Comparison of ENCODE assay signal across 7 cellular contexts in genomic region chr11:2891291-2891690, GRCh38. TPM values are rescaled to one million over a fixed set of nuclear protein-coding genes. Genes with fewer than 3 reads are reported as not detected.
DNase-seq lines count a peak whose midpoint lies in the region; ATAC-seq lines count a peak whose summit lies in the region.

No MANE protein-coding gene starts in this region.

- H3K27me3 ChIP-seq in CD8-positive, alpha-beta memory T cell (ENCODE audit: insufficient read depth, low read length, poor library complexity, severe bottlenecking) = no peaks in the 10 kb centered on the region

- POLR2A ChIA-PET in CD8-positive, alpha-beta memory T cell (lab: Charles Lee) = interaction anchor here (1.4 to 2.4 kb wide), 2 partner anchors 359 to 424 kb away, joined by 4 to 13 read pairs; no protein-coding TSS in a partner anchor
- POLR2A ChIA-PET in naive thymus-derived CD8-positive, alpha-beta T cell (lab: Charles Lee) = interaction anchor here (1.5 to 3.4 kb wide), 3 partner anchors 11 to 358 kb away, joined by 4 to 31 read pairs (median 27); a partner anchor contains a TSS

- CTCF ChIA-PET in CD8-positive, alpha-beta memory T cell (lab: Charles Lee) = interaction anchor here (0.8 to 14.2 kb wide), 10 partner anchors 32 to 586 kb away, joined by 3 to 345 read pairs (median 8); partner anchors contain the start of gene PHLDA2

- H3K4me3 Mint-ChIP-seq in CD8-positive, alpha-beta memory T cell = peak overlapping the region in 4 of 7 donors; percentile 40 to 73 (median 67)
- H3K4me3 Mint-ChIP-seq in activated naive CD8-positive, alpha-beta T cell = peak overlapping the region; percentile 65
- peak overlapping the region in 8 of 10 donors; percentile 18 to 87 (median 73) for H3K4me3 Mint-ChIP-seq in naive thymus-derived CD8-positive, alpha-beta T cell

- H3K9me3 Mint-ChIP-seq in CD8-positive, alpha-beta memory T cell = no peaks in the 10 kb centered on the region
- H3K9me3 Mint-ChIP-seq in activated naive CD8-positive, alpha-beta T cell (ENCODE audit: low read depth) = no peaks in the 10 kb centered on the region
- no peaks in the 10 kb centered on the region for H3K9me3 Mint-ChIP-seq in naive thymus-derived CD8-positive, alpha-beta T cell

- H3K9me3 ChIP-seq in CD8-positive, alpha-beta memory T cell (ENCODE audit: low read length) = no peaks in the 10 kb centered on the region

- H3K4me1 Mint-ChIP-seq in CD8-positive, alpha-beta memory T cell = peaks cover 21 to 44% (median 34%) of the 10 kb centered on the region in 3 donors
- peaks cover 25% of the 10 kb centered on the region for H3K4me1 Mint-ChIP-seq in activated naive CD8-positive, alpha-beta T cell (ENCODE audit: low read depth)
- peaks cover 23 to 39% (median 38%) of the 10 kb centered on the region in 4 donors for H3K4me1 Mint-ChIP-seq in naive thymus-derived CD8-positive, alpha-beta T cell

- H3K27ac Mint-ChIP-seq in CD8-positive, alpha-beta memory T cell = peak overlapping the region in 2 of 8 donors; percentile 17 to 54
- no peak overlapping the region for H3K27ac Mint-ChIP-seq in activated naive CD8-positive, alpha-beta T cell
- peak overlapping the region in 6 of 10 donors; percentile 46 to 86 (median 69) for H3K27ac Mint-ChIP-seq in naive thymus-derived CD8-positive, alpha-beta T cell

- no peaks in the 10 kb centered on the region for H3K36me3 Mint-ChIP-seq in CD8-positive, alpha-beta memory T cell
- H3K36me3 Mint-ChIP-seq in activated naive CD8-positive, alpha-beta T cell = no peaks in the 10 kb centered on the region
- no peaks in the 10 kb centered on the region for H3K36me3 Mint-ChIP-seq in naive thymus-derived CD8-positive, alpha-beta T cell

- H3K27me3 Mint-ChIP-seq in CD8-positive, alpha-beta memory T cell = no peaks in the 10 kb centered on the region
- H3K27me3 Mint-ChIP-seq in activated naive CD8-positive, alpha-beta T cell = no peaks in the 10 kb centered on the region
- no peaks in the 10 kb centered on the region for H3K27me3 Mint-ChIP-seq in naive thymus-derived CD8-positive, alpha-beta T cell

- H3K27ac ChIP-seq in CD8-positive, alpha-beta memory T cell (ENCODE audit: low read depth, low read length) = peak overlapping the region; percentile 71

- no peaks in the 10 kb centered on the region for H3K36me3 ChIP-seq in CD8-positive, alpha-beta memory T cell (ENCODE audit: insufficient read depth, low read length)

- DNase-seq in CD8-positive, alpha-beta memory T cell = no peak
- DNase-seq in HT1080 (ENCODE audit: low read depth) (peak; percentile 19), SW480 (ENCODE audit: low spot score) (no peak), AG08395 (ENCODE audit: low spot score) (no peak)
- peak in 1 of 10 donors; percentile 9 for DNase-seq in naive thymus-derived CD8-positive, alpha-beta T cell

- peaks cover 37% of the 10 kb centered on the region for H3K4me1 ChIP-seq in CD8-positive, alpha-beta memory T cell (ENCODE audit: insufficient read depth, low read length)

- ATAC-seq in naive thymus-derived CD8-positive, alpha-beta T cell = peak in 1 of 2 donors; percentile 23
- ATAC-seq in GM19351 (IDR thresholded peaks at IDR 0.05; ENCODE audit: unreplicated experiment) = no peak

- peak overlapping the region; percentile 63 for H3K4me3 ChIP-seq in CD8-positive, alpha-beta memory T cell (ENCODE audit: low read length)

RNA-seq across cellular contexts. Expression of gene CDKN1C, which starts 5.7 kb away (rescaled TPM):
- total RNA-seq in CD8-positive, alpha-beta memory T cell = 1 to 10 TPM; 1.0 to 1.1 TPM
- polyA plus RNA-seq in CD8-positive, alpha-beta memory T cell = 0.49 TPM
- total RNA-seq in HT1080 (2014; rRNA removed; shearing (Covaris generic)) = 2.1 and 4.4 TPM in 2 replicates
- polyA plus RNA-seq in HT1080 (2015; cell fraction: cytosol; rRNA removed) = 0.86 and 1.7 TPM in 2 replicates
- polyA plus RNA-seq in HT1080 (2015; cell fraction: nucleus; rRNA removed) = 1.3 and 1.5 TPM in 2 replicates
- 1 to 10 TPM; 3.6 to 4.4 TPM for total RNA-seq in naive thymus-derived CD8-positive, alpha-beta T cell
- polyA plus RNA-seq in naive thymus-derived CD8-positive, alpha-beta T cell = under 1 TPM in 2 of 3 donors, not detected in 1; 0.27 to 0.34 TPM

RNA-seq across cellular contexts. Expression of gene PHLDA2, which starts 37.9 kb away (rescaled TPM):
- 1 to 10 TPM; 2.1 to 2.9 TPM for total RNA-seq in CD8-positive, alpha-beta memory T cell
- polyA plus RNA-seq in CD8-positive, alpha-beta memory T cell = 1.3 TPM
- 71.3 and 193 TPM in 2 replicates for total RNA-seq in HT1080 (2014; rRNA removed; shearing (Covaris generic))
- 279 and 295 TPM in 2 replicates for polyA plus RNA-seq in HT1080 (2015; cell fraction: cytosol; rRNA removed)
- 40.8 and 82.2 TPM in 2 replicates for polyA plus RNA-seq in HT1080 (2015; cell fraction: nucleus; rRNA removed)
- total RNA-seq in naive thymus-derived CD8-positive, alpha-beta T cell = under 1 TPM; 0.69 to 0.83 TPM
- not detected for polyA plus RNA-seq in naive thymus-derived CD8-positive, alpha-beta T cell

Comparison
In these comparisons a context has a peak if more than half of its experiments do, and no peak if none do; other contexts are left out.
1. RNA of gene PHLDA2, which starts 37.9 kb away (total RNA-seq): 71.3 to 193 TPM in HT1080; 2.1 to 2.9 TPM in CD8-positive, alpha-beta memory T cell and 0.69 to 0.83 TPM in naive thymus-derived CD8-positive, alpha-beta T cell; every median in the first group is over 10 times any median in the second.
2. Peak in every context shown above with its lines, with median percentiles within 50 percentile points of each other: H3K4me3 Mint-ChIP-seq.